8 cellular contexts compared by ENCODE assay signal in the genomic region with DNA sequence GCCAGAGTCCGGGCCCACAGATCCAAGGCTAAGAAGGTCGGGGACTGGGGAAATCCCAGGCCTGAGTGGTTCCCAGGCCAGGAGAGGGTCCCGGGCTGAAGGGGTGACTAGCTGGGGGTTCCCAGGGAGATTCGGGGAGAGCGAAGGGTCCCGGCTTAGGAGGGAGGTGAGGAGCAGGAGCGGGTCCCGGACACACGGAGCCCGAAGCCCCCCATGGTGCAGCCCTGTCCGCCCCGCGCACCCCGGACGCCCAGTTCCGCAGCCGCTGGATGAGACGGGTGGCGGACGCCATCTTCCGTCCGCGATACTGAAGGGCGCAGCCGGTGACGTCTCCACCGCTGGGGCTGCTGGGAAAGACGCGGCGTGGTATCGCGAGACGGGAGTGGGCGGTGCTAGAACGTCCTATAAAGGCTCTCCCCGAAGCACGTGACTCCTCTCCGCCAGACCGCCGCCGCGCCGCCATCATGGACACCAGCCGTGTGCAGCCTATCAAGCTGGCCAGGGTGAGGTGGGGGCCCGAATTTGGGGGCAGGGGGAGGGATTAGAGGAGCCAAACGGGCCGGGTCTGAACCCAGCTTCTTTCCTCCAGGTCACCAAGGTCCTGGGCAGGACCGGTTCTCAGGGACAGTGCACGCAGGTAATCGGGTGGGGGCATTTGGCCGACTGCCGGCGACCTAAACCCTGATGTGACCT. TPM values are rescaled to one million over a fixed set of nuclear protein-coding genes. Genes with fewer than 3 reads are reported as not detected.
DNase-seq lines count a peak whose midpoint lies in the region; ATAC-seq and TF ChIP-seq lines count a peak whose summit lies in the region.

Gene NDUFA7, minus strand, starts transcription at position 309 of the 693 bp plus-strand sequence. Its CDS starts 17 bp downstream, at position 292.
Gene RPS28, plus strand, starts transcription at position 430 of the 693 bp plus-strand sequence. Its CDS starts 35 bp downstream, at position 465.

- peaks cover 6 to 28% of the 10 kb centered on the region in 2 donors for H3K36me3 Mint-ChIP-seq in CD4-positive, alpha-beta memory T cell
- peaks cover 34% of the 10 kb centered on the region for H3K36me3 Mint-ChIP-seq in activated CD4-positive, alpha-beta memory T cell treated with anti-CD3 and anti-CD28 coated beads for 36 hours

- H3K4me3 Mint-ChIP-seq in CD4-positive, alpha-beta memory T cell: peak within 1 kb of the TSS; percentile 94 to 99 (median 97)
- H3K4me3 Mint-ChIP-seq in activated CD4-positive, alpha-beta memory T cell treated with anti-CD3 and anti-CD28 coated beads for 36 hours: peak within 1 kb of the TSS; percentile 99

- H3K27ac Mint-ChIP-seq in CD4-positive, alpha-beta memory T cell: peak within 1 kb of the TSS; percentile 97 to 99 (median 99)
- peak within 1 kb of the TSS; percentile 91 for H3K27ac Mint-ChIP-seq in activated CD4-positive, alpha-beta memory T cell treated with anti-CD3 and anti-CD28 coated beads for 36 hours

- H3K9me3 ChIP-seq in CD4-positive, alpha-beta memory T cell (ENCODE audit: control insufficient read depth in 1 of 2, low read length in 2 of 2): no peaks in the 10 kb centered on the region
- H3K9me3 ChIP-seq in right lobe of liver: no peaks in the 10 kb centered on the region

- CTCF ChIA-PET in CD4-positive, alpha-beta memory T cell (lab: Charles Lee; ENCODE audit: partially characterized antibody): interaction anchor here (0.6 to 2.8 kb wide), 6 partner anchors 8 to 60 kb away, joined by 3 to 27 read pairs (median 3); no protein-coding TSS in a partner anchor
- CTCF ChIA-PET in activated CD4-positive, alpha-beta memory T cell treated with anti-CD3 and anti-CD28 coated beads for 36 hours (lab: Charles Lee): interaction anchor here (1.4 to 1.9 kb wide), 2 partner anchors 14 to 257 kb away, joined by 3 to 7 read pairs; no protein-coding TSS in a partner anchor

- H3K27me3 Mint-ChIP-seq in CD4-positive, alpha-beta memory T cell: no peaks in the 10 kb centered on the region
- H3K27me3 Mint-ChIP-seq in activated CD4-positive, alpha-beta memory T cell treated with anti-CD3 and anti-CD28 coated beads for 36 hours: no peaks in the 10 kb centered on the region

- H3K4me3 ChIP-seq in CD4-positive, alpha-beta memory T cell (ENCODE audit: low read length in 2 of 2): peak within 1 kb of the TSS; percentile 88 to 96
- peak within 1 kb of the TSS; percentile 75 to 92 (median 88) for H3K4me3 ChIP-seq in right lobe of liver

- TF ChIP-seq POLR2A in right lobe of liver (IDR thresholded peaks at IDR 0.05): peak; percentile 92

- ATAC-seq in GM19452 (IDR thresholded peaks at IDR 0.05; ENCODE audit: unreplicated experiment) (peak; percentile 79), right lobe of liver (peak; percentile 88 to 96 (median 92))

- H3K36me3 ChIP-seq in CD4-positive, alpha-beta memory T cell (ENCODE audit: insufficient read depth, low read length): peaks cover 17% of the 10 kb centered on the region
- H3K36me3 ChIP-seq in right lobe of liver: peaks cover 0 to 16% (median 8%) of the 10 kb centered on the region in 4 donors

- peak; percentile 96 to 97 (median 97) for DNase-seq in CD4-positive, alpha-beta memory T cell
- DNase-seq in HK-2 (ENCODE audit: unreplicated experiment) (peak; percentile 97), NCI-H82 treated with DMSO at 0.1 percent for 48 hours (lab: John Stamatoyannopoulos, UW; ENCODE audit: unreplicated experiment) (peak; percentile 78), dermis microvascular lymphatic vessel endothelial cell (ENCODE audit: low read depth in 2 of 2) (peak; percentile 92 to 96), right lobe of liver (peak; percentile 96 to 98 (median 97))
- peak; percentile 99 for DNase-seq in activated CD4-positive, alpha-beta memory T cell treated with anti-CD3 and anti-CD28 coated beads for 36 hours
- DNase-seq in stimulated activated CD4-positive, alpha-beta T cell treated with anti-CD3 and anti-CD28 coated beads, Interleukin-4, amount 100 ng/mL, for 24 hours: peak; percentile 98

- peak within 1 kb of the TSS; percentile 97 for H3K27ac ChIP-seq in CD4-positive, alpha-beta memory T cell (ENCODE audit: low read depth, low read length)
- H3K27ac ChIP-seq in right lobe of liver: peak within 1 kb of the TSS; percentile 83 to 91 (median 89)

- POLR2A ChIA-PET in CD4-positive, alpha-beta memory T cell (lab: Charles Lee; ENCODE audit: partially characterized antibody): interaction anchor here (0.9 to 2.7 kb wide), 18 partner anchors 10 to 378 kb away, joined by 3 to 25 read pairs (median 4); partner anchors contain the start of genes CD320, CERS4, HNRNPM and KANK3
- POLR2A ChIA-PET in activated CD4-positive, alpha-beta memory T cell treated with anti-CD3 and anti-CD28 coated beads for 36 hours (lab: Charles Lee): interaction anchor here (0.9 to 1.6 kb wide), 7 partner anchors 10 to 192 kb away, joined by 3 to 8 read pairs (median 3); partner anchors contain the start of genes HNRNPM and ZNF414

- peak; percentile 24 to 45 (median 28) for TF ChIP-seq CTCF in right lobe of liver (IDR thresholded peaks at IDR 0.05)

- H3K27me3 ChIP-seq in CD4-positive, alpha-beta memory T cell (ENCODE audit: insufficient read depth, low read length): no peaks in the 10 kb centered on the region
- no peaks in the 10 kb centered on the region for H3K27me3 ChIP-seq in right lobe of liver

- peaks cover 42% of the 10 kb centered on the region for H3K4me1 ChIP-seq in CD4-positive, alpha-beta memory T cell (ENCODE audit: insufficient read depth, low read length)
- H3K4me1 ChIP-seq in right lobe of liver: peaks cover 0 to 31% (median 6%) of the 10 kb centered on the region in 4 donors

- H3K4me1 Mint-ChIP-seq in CD4-positive, alpha-beta memory T cell: peaks cover 9 to 44% (median 33%) of the 10 kb centered on the region in 4 donors
- H3K4me1 Mint-ChIP-seq in activated CD4-positive, alpha-beta memory T cell treated with anti-CD3 and anti-CD28 coated beads for 36 hours (ENCODE audit: low read depth): peaks cover 33% of the 10 kb centered on the region

- H3K9me3 Mint-ChIP-seq in CD4-positive, alpha-beta memory T cell: no peaks in the 10 kb centered on the region
- H3K9me3 Mint-ChIP-seq in activated CD4-positive, alpha-beta memory T cell treated with anti-CD3 and anti-CD28 coated beads for 36 hours: no peaks in the 10 kb centered on the region

- intact Hi-C loops in CD4-positive, alpha-beta memory T cell (cut with micrococcal nuclease): loop anchor here (1.0 to 10.0 kb wide), 4 partner anchors 13 to 166 kb away; partner anchors contain the start of genes CD320, KANK3 and RAB11B
- intact Hi-C loops in activated CD4-positive, alpha-beta memory T cell treated with anti-CD3 and anti-CD28 coated beads for 36 hours (cut with micrococcal nuclease): loop anchor here (1.0 kb wide), 3 partner anchors 13 to 378 kb away; partner anchors contain the start of genes CD320, RAB11B and TIMM44
- intact Hi-C loops in right lobe of liver (cut with DNase I): loop anchor here in 1 of 2 donors (10.0 kb wide), 1 partner anchor 194 kb away; the partner anchor contains the start of gene ZNF414

- WGBS in right lobe of liver (ENCODE audit: insufficient coverage, low coverage, low lambda C conversion rate, missing lambda C conversion rate): 0% methylated on average over 12 of the region's 53 CpGs

RNA-seq across cellular contexts. Expression of gene NDUFA7, which starts in this region (rescaled TPM):
- total RNA-seq in CD4-positive, alpha-beta memory T cell: 10 to 100 TPM; 30.4 to 31.0 TPM
- polyA plus RNA-seq in CD4-positive, alpha-beta memory T cell: 100 to 1,000 TPM; 109 to 115 TPM
- 10 to 100 TPM; 84.2 to 85.1 TPM for total RNA-seq in activated CD4-positive, alpha-beta memory T cell treated with anti-CD3 and anti-CD28 coated beads for 36 hours
- 21.0 and 39.7 TPM in 2 replicates for total RNA-seq in dermis microvascular lymphatic vessel endothelial cell
- total RNA-seq in right lobe of liver: 10 to 100 TPM; 20.8 to 60.5 (median 25.9) TPM

RNA-seq across cellular contexts. Expression of gene RPS28, which starts in this region (rescaled TPM):
- 1,000 to 10,000 TPM; 2,963 to 3,045 TPM for total RNA-seq in CD4-positive, alpha-beta memory T cell
- polyA plus RNA-seq in CD4-positive, alpha-beta memory T cell: 1,000 to 10,000 TPM; 1,408 to 2,916 TPM
- 1,000 to 10,000 TPM; 2,068 to 2,091 TPM for total RNA-seq in activated CD4-positive, alpha-beta memory T cell treated with anti-CD3 and anti-CD28 coated beads for 36 hours
- total RNA-seq in dermis microvascular lymphatic vessel endothelial cell: 202 and 270 TPM in 2 replicates
- 100 to 1,000 TPM; 147 to 669 (median 564) TPM for total RNA-seq in right lobe of liver

Comparison
In these comparisons a context has a peak if more than half of its experiments do, and no peak if none do; other contexts are left out.
1. Peak in every context shown above with its lines: DNase-seq, ATAC-seq, H3K4me3 ChIP-seq and H3K27ac ChIP-seq.